In the genomic region with DNA sequence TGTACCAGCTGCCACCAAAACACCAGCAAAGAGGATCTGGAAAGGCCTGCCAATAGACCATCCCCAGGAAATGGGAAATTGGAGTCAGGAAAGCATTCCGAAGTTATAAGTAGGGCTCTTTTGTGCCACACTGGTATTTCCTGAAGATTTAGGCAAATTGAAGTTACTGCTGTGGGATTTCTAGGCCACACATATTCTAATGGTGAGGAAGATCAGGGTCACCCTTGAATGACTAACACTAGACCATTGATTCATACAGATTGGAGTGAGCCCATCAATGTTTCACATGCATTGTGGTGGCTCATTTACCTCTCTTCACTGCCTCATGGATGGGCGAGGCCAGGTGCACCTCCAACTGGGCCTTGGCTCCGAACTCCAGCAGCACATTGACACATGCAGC, we compare ENCODE assay signal across 20 cellular contexts. TPM values are rescaled to one million over a fixed set of nuclear protein-coding genes. Genes with fewer than 3 reads are reported as not detected.
DNase-seq lines count a peak whose midpoint lies in the region; ATAC-seq and TF ChIP-seq lines count a peak whose summit lies in the region.
"Had no signal": no experiment of that assay in that cellular context is flagged by ENCODE, and none has a peak within 500 bp of the region (broad histone marks: within the 10 kb centered on the region; RNA-seq: fewer than 3 reads in every experiment).

No MANE protein-coding gene starts in this region.

- H3K27ac ChIP-seq in VCaP (peak overlapping the region; percentile 75), caudate nucleus (ENCODE audit: low read depth, low read length) (no peak overlapping the region)
- H3K27ac ChIP-seq: GM23248, KMS-11, SJSA1 had no signal

- peak; percentile 28 for DNase-seq in EH (ENCODE audit: low read depth)
- DNase-seq in HT1080 (ENCODE audit: low read depth): peak; percentile 68
- DNase-seq in kidney tubule cell (ENCODE audit: low spot score): peak; percentile 46
- DNase-seq in NCI-H345 treated with DMSO at 0.1 percent for 48 hours (lab: John Stamatoyannopoulos, UW; ENCODE audit: unreplicated experiment): no peak
- no peak for DNase-seq in islet precursor cell
- no peak for DNase-seq in caudate nucleus (lab: John Stamatoyannopoulos, UW)
- DNase-seq: DMS53, GM23248, IMR-90, NCI-H1694, NCI-H2107, NCI-H510A treated with DMSO at 0.1 percent for 48 hours, NCI-H748 treated with DMSO at 0.1 percent for 48 hours, T-helper 1 cell had no signal

- ATAC-seq in GM19455 (IDR thresholded peaks at IDR 0.05; ENCODE audit: unreplicated experiment): no peak
- ATAC-seq: Panc1 had no signal

- no peak for TF ChIP-seq CTCF in VCaP (conservative IDR thresholded peaks at IDR 0.05)

RNA-seq across cellular contexts. Expression of a gene that starts 22.6 kb away (rescaled TPM):
- total RNA-seq in HT1080 (2014; rRNA removed; shearing (Covaris generic)): not detected in 2 replicates
- not detected in 2 replicates for polyA plus RNA-seq in HT1080 (2015; cell fraction: cytosol; rRNA removed)
- polyA plus RNA-seq in HT1080 (2015; cell fraction: nucleus; rRNA removed): 0.17 TPM in 1 of 2 replicates, not detected in the other
- total RNA-seq: GM23248, IMR-90, SJSA1 had no signal
- polyA plus RNA-seq: CD14-positive monocyte, GM23248, IMR-90 had no signal

RNA-seq across cellular contexts. Expression of a gene that starts 23.0 kb away (rescaled TPM):
- 12.2 and 18.1 TPM in 2 replicates for total RNA-seq in HT1080 (2014; rRNA removed; shearing (Covaris generic))
- polyA plus RNA-seq in HT1080 (2015; cell fraction: cytosol; rRNA removed): 2.6 and 2.8 TPM in 2 replicates
- polyA plus RNA-seq in HT1080 (2015; cell fraction: nucleus; rRNA removed): 2.3 and 3.0 TPM in 2 replicates
- polyA plus RNA-seq: GM23248 had no signal

RNA-seq across cellular contexts. Expression of a gene that starts 42.5 kb away (rescaled TPM):
- 6.5 and 7.2 TPM in 2 replicates for total RNA-seq in HT1080 (2014; rRNA removed; shearing (Covaris generic))
- 8.5 and 11.1 TPM in 2 replicates for polyA plus RNA-seq in HT1080 (2015; cell fraction: cytosol; rRNA removed)
- polyA plus RNA-seq in HT1080 (2015; cell fraction: nucleus; rRNA removed): 14.8 and 23.1 TPM in 2 replicates

Comparison
In these comparisons a context has a peak if more than half of its experiments do, and no peak if none do; other contexts are left out.
1. DNase-seq: peak in EH (single experiment), HT1080 (single experiment) and kidney tubule cell (single experiment); none in NCI-H345 treated with DMSO at 0.1 percent for 48 hours (single experiment), islet precursor cell (single experiment) and caudate nucleus (0 of 61).